9 cellular contexts compared by ENCODE assay signal in the genomic region with DNA sequence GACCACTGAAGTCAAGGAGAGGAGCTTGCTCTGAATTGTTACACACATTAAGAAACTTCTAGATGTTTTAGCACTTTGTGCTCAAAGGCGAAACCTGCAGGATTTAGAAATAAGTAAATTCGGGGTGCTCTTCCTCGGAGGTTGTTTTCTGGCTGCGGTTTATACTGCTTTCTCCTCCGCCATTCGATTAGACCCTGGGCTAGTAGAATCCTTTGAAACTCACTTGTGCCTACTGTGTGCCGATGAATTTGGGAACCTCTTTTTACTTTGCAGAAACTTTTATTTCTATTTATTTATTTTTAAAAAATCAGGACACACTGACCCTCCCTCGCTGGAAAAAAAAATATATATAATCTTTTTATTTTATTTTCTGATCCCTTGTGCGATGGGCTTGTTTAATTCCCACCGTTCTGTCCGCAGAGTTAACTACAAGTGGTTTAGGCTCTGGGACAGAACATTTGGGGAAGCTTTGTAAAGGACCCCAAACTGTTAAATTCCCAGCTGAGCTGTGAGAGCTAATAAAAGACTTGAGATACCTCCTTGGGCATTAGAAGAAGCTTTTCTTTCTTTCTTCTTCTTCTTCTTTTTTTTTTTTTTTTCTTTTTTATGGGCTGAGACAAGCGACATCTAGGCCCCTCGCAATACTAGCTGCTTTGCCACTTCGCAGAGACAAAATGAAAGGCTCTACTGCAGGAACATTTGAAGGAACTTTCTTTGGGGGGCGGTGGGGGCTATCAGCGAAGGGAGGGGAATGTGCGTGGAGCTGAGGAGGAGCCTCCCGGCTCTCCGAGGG. TPM values are rescaled to one million over a fixed set of nuclear protein-coding genes. Genes with fewer than 3 reads are reported as not detected.
A peak's percentile ranks its signal among the peaks of the same experiment; 100 is the strongest.
DNase-seq lines count a peak whose midpoint lies in the region; ATAC-seq and TF ChIP-seq lines count a peak whose summit lies in the region.
"Had no signal": no experiment of that assay in that cellular context is flagged by ENCODE, and none has a peak within 500 bp of the region (broad histone marks: within the 10 kb centered on the region; RNA-seq: fewer than 3 reads in every experiment).

No MANE protein-coding gene starts in this region.

- DNase-seq in ELR (ENCODE audit: low read depth) (peak; percentile 46), sigmoid colon (no peak), retina (no peak)
- DNase-seq in activated CD8-positive, alpha-beta memory T cell treated with anti-CD3 and anti-CD28 coated beads, Interleukin-2, amount 50 U/mL, for 48 hours: no peak
- DNase-seq: NCI-H1092 treated with DMSO at 0.1 percent for 48 hours had no signal

- H3K4me1 ChIP-seq in iPS-18a (ENCODE audit: control insufficient read depth, low read depth, low read length): peaks cover 56% of the 10 kb centered on the region
- H3K4me1 ChIP-seq in sigmoid colon: peaks cover 0 to 9% (median 6%) of the 10 kb centered on the region in 4 donors

- H3K27ac ChIP-seq in angular gyrus (ENCODE audit: low read depth, low read length) (peak overlapping the region; percentile 77), iPS-18a (ENCODE audit: low read length) (no peak overlapping the region), sigmoid colon (peak overlapping the region; percentile 93 to 99 (median 98))

- H3K9ac ChIP-seq in iPS-18a (ENCODE audit: low read length): peak overlapping the region; percentile 2

- ATAC-seq in GM18868 (IDR thresholded peaks at IDR 0.05; ENCODE audit: unreplicated experiment): no peak
- no peak for ATAC-seq in GM19463 (IDR thresholded peaks at IDR 0.05; ENCODE audit: unreplicated experiment)

- TF ChIP-seq POLR2A in sigmoid colon (IDR thresholded peaks at IDR 0.05): no peak

- WGBS in sigmoid colon, 2 donors: 29 to 63% methylated on average over 19 of the region's 19 CpGs

- intact Hi-C loops in sigmoid colon (cut with DNase I): loop anchor here (10.0 kb wide), 4 partner anchors 526 to 956 kb away; partner anchors contain the start of gene ETAA1

- H3K36me3 ChIP-seq in iPS-18a (ENCODE audit: control insufficient read depth, low read depth, low read length) (no peaks in the 10 kb centered on the region), sigmoid colon (peaks cover 0 to 45% (median 4%) of the 10 kb centered on the region in 4 donors)

- H3K9me3 ChIP-seq in iPS-18a (ENCODE audit: control insufficient read depth, low read depth, low read length) (no peaks in the 10 kb centered on the region), sigmoid colon (no peaks in the 10 kb centered on the region)

- TF ChIP-seq CTCF in sigmoid colon (IDR thresholded peaks at IDR 0.05): no peak

- peak overlapping the region; percentile 72 for H3K4me3 ChIP-seq in iPS-18a (ENCODE audit: low read length)
- H3K4me3 ChIP-seq in sigmoid colon: peak overlapping the region; percentile 62 to 87 (median 84)

- peaks cover 100% of the 10 kb centered on the region for H3K27me3 ChIP-seq in iPS-18a (ENCODE audit: control insufficient read depth, insufficient read depth, low read length)
- H3K27me3 ChIP-seq in sigmoid colon: no peaks in the 10 kb centered on the region

- no peak for TF ChIP-seq EP300 in sigmoid colon (IDR thresholded peaks at IDR 0.05)

RNA-seq across cellular contexts. Expression of gene MEIS1, which starts 3.8 kb away (rescaled TPM):
- 100 to 1,000 TPM; 108 to 144 (median 128) TPM for total RNA-seq in sigmoid colon
- polyA plus RNA-seq in sigmoid colon: 10 to 100 TPM in 1 of 3 donors, 1 to 10 TPM in 2; 2.8 to 14.2 (median 7.8) TPM
